In the genomic region with DNA sequence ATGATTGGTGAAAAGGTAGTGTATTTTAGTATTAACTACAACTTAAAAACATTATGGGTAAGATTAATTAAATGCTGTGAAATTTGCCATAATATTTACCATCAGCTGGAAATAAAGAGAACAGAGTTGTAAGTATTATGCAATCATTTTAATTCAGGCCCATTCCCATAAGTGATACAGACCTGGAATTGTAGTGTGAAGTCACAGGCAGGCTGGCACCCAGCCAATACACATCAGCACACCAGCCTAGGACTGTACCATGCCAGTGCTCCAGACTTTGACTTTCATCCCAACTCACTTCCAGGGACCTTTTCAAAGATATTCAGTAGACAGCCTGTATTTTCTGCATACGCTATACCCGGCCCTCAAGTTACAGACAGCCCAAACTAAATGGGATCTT, we compare ENCODE assay signal across 11 cellular contexts.
A peak's percentile ranks its signal among the peaks of the same experiment; 100 is the strongest.
DNase-seq lines count a peak whose midpoint lies in the region; TF ChIP-seq lines count a peak whose summit lies in the region.
"Had no signal": no experiment of that assay in that cellular context is flagged by ENCODE, and none has a peak within 500 bp of the region (broad histone marks: within the 10 kb centered on the region; RNA-seq: fewer than 3 reads in every experiment).

No MANE protein-coding gene starts in this region.

- DNase-seq in LoVo (ENCODE audit: low spot score) (peak; percentile 51), MCF 10A (ENCODE audit: unreplicated experiment) (peak; percentile 33), kidney tubule cell (ENCODE audit: low spot score) (peak; percentile 13), spleen (no peak), GM19238 (ENCODE audit: insufficient read length, low spot score) (no peak), SW 1271 (lab: John Stamatoyannopoulos, UW) (no peak), GM19240 (ENCODE audit: insufficient read length, low spot score) (no peak), NK-92 (lab: John Stamatoyannopoulos, UW; ENCODE audit: unreplicated experiment) (no peak)
- DNase-seq: activated naive CD4-positive, alpha-beta T cell treated with Interleukin-2 at 50 U/mL for 16 hours; stimulated activated CD4-positive, alpha-beta T cell treated with anti-CD3 and anti-CD28 coated beads, Interleukin-4, amount 100 ng/mL, for 4 hours had no signal

- TF ChIP-seq POLR2A in spleen (IDR thresholded peaks at IDR 0.05) = no peak

- no peaks in the 10 kb centered on the region for H3K9me3 ChIP-seq in spleen
- H3K9me3 ChIP-seq: HAP-1 had no signal

- H3K27me3 Mint-ChIP-seq in MCF 10A (ENCODE audit: insufficient read depth, unreplicated experiment) = no peaks in the 10 kb centered on the region

- peaks cover 7% of the 10 kb centered on the region for H3K9me3 Mint-ChIP-seq in MCF 10A (ENCODE audit: unreplicated experiment)

- H3K27ac ChIP-seq in spleen = peak overlapping the region; percentile 64 to 89 (median 79)

- 72 to 90% (median 80%) methylated on average over 2 of the region's 2 CpGs for WGBS in spleen, 5 donors

- peak overlapping the region; percentile 98 for H3K27ac Mint-ChIP-seq in MCF 10A (ENCODE audit: low read depth, unreplicated experiment)

- peaks cover 42% of the 10 kb centered on the region for H3K4me1 Mint-ChIP-seq in MCF 10A (ENCODE audit: insufficient read depth, unreplicated experiment)

- no peaks in the 10 kb centered on the region for H3K36me3 ChIP-seq in spleen
- H3K36me3 ChIP-seq: HAP-1 had no signal

- intact Hi-C loops in MCF 10A (cut with micrococcal nuclease) = loop anchor here (1.0 kb wide), 1 partner anchor 147 kb away; no protein-coding TSS in a partner anchor
- intact Hi-C loops in spleen (cut with DNase I; ENCODE audit: low total_unique reads) = no loop called here

- peaks cover 0 to 39% (median 9%) of the 10 kb centered on the region in 6 donors for H3K4me1 ChIP-seq in spleen

- BruUV-seq in MCF 10A (replicated peaks; lab: Mats Ljungman, UMichigan) = no TSS peak

- no peaks in the 10 kb centered on the region for H3K36me3 Mint-ChIP-seq in MCF 10A (ENCODE audit: insufficient read depth, unreplicated experiment)

- TF ChIP-seq CTCF in MCF 10A (IDR thresholded peaks at IDR 0.05; ENCODE audit: unreplicated experiment) (no peak), spleen (IDR thresholded peaks at IDR 0.05 in 8 of 11, conservative IDR thresholded peaks at IDR 0.05 in 3 of 11) (peak in 1 of 11 experiments; percentile 1)

- no peak overlapping the region for H3K4me3 ChIP-seq in spleen
- H3K4me3 ChIP-seq: HAP-1 had no signal

- CTCF ChIA-PET in MCF 10A (lab: Yijun Ruan, JAX) = interaction anchor here (0.7 to 1.2 kb wide), 3 partner anchors 70 to 173 kb away, joined by 4 to 5 read pairs (median 5); no protein-coding TSS in a partner anchor

- H3K27me3 ChIP-seq in spleen (replicated peaks in 1 of 7) = no peaks in the 10 kb centered on the region

- no peak overlapping the region for H3K4me3 Mint-ChIP-seq in MCF 10A (ENCODE audit: unreplicated experiment)

- POLR2A ChIA-PET in MCF 10A (lab: Yijun Ruan, JAX) = interaction anchor here (0.9 to 2.4 kb wide), 24 partner anchors 10 to 174 kb away, joined by 3 to 18 read pairs (median 4); no protein-coding TSS in a partner anchor

Comparison
In these comparisons a context has a peak if more than half of its experiments do, and no peak if none do; other contexts are left out.
1. DNase-seq: peak in LoVo (single experiment), MCF 10A (single experiment) and kidney tubule cell (single experiment); none in spleen (single experiment), GM19238 (single experiment), SW 1271 (0 of 2), GM19240 (single experiment) and NK-92 (single experiment).